In the genomic region with DNA sequence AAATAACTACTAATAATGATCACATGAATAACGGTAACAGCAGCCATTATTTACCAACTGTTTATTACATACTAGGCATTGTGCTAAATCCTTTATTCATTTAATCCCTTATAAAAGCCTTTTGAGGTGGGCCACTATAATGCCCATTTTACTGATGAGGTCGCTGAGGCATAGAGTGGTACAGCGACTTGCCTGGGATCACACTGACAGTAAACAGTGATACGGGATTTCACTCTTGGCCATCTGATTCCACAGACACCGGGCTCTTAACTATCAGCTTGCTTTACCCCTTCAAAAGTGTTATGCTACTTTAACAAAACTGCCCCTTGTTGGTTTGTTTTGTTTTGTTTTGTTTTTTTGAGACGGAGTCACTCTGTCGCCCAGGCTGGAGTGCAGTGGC, we compare ENCODE assay signal across 10 cellular contexts. TPM values are rescaled to one million over a fixed set of nuclear protein-coding genes. Genes with fewer than 3 reads are reported as not detected.
DNase-seq lines count a peak whose midpoint lies in the region; ATAC-seq, FAIRE-seq and TF ChIP-seq lines count a peak whose summit lies in the region.
"Had no signal": no experiment of that assay in that cellular context is flagged by ENCODE, and none has a peak within 500 bp of the region (broad histone marks: within the 10 kb centered on the region; RNA-seq: fewer than 3 reads in every experiment).

No MANE protein-coding gene starts in this region.

- H3K4me2 ChIP-seq in Loucy (ENCODE audit: low read depth, low read length, poor library complexity, severe bottlenecking): peak overlapping the region; percentile 69

- H3K27ac ChIP-seq in CD8-positive, alpha-beta T cell (ENCODE audit: low read depth, low read length): peak overlapping the region; percentile 90
- H3K27ac ChIP-seq in brain microvascular endothelial cell: peak overlapping the region; percentile 96

- in situ Hi-C loops in brain microvascular endothelial cell (cut with HindIII; ENCODE audit: low pct_ligation_motif_present, low sequenced_read_pairs): no loop called here

- peaks cover 11% of the 10 kb centered on the region for H3K36me3 Mint-ChIP-seq in CD8-positive, alpha-beta T cell
- H3K36me3 Mint-ChIP-seq in osteocyte (ENCODE audit: unreplicated experiment): peaks cover 2% of the 10 kb centered on the region

- H3K27me3 Mint-ChIP-seq in CD8-positive, alpha-beta T cell (ENCODE audit: low read depth): no peaks in the 10 kb centered on the region
- no peaks in the 10 kb centered on the region for H3K27me3 Mint-ChIP-seq in osteocyte (ENCODE audit: unreplicated experiment)

- peaks cover 53% of the 10 kb centered on the region for H3K4me1 ChIP-seq in CD8-positive, alpha-beta T cell (ENCODE audit: insufficient read depth, low read length)
- H3K4me1 ChIP-seq in Loucy (ENCODE audit: insufficient read depth, low read length, poor library complexity, severe bottlenecking): peaks cover 31% of the 10 kb centered on the region

- FAIRE-seq in urothelium cell line (lab: Jason Lieb, UNC): no peak
- FAIRE-seq: endometrium had no signal

- H3K27me3 ChIP-seq in CD8-positive, alpha-beta T cell (ENCODE audit: insufficient read depth, low read length): no peaks in the 10 kb centered on the region
- H3K27me3 ChIP-seq in Loucy (ENCODE audit: insufficient read depth, low read length, poor library complexity, severe bottlenecking) (no peaks in the 10 kb centered on the region), brain microvascular endothelial cell (replicated peaks) (no peaks in the 10 kb centered on the region)
- H3K27me3 ChIP-seq: MG63 had no signal

- no peaks in the 10 kb centered on the region for H3K9me3 ChIP-seq in CD8-positive, alpha-beta T cell (ENCODE audit: low read length)
- no peaks in the 10 kb centered on the region for H3K9me3 ChIP-seq in Loucy (ENCODE audit: insufficient read depth, low read depth, low read length)
- H3K9me3 ChIP-seq: MG63 had no signal

- no peaks in the 10 kb centered on the region for H3K9me3 Mint-ChIP-seq in CD8-positive, alpha-beta T cell
- no peaks in the 10 kb centered on the region for H3K9me3 Mint-ChIP-seq in osteocyte (ENCODE audit: unreplicated experiment)

- peak overlapping the region; percentile 48 for H3K9ac ChIP-seq in Loucy (ENCODE audit: low read depth, low read length, poor library complexity, severe bottlenecking)

- H2AFZ ChIP-seq in Loucy (ENCODE audit: low read length): no peak overlapping the region

- TF ChIP-seq CTCF in CD8-positive, alpha-beta T cell (IDR thresholded peaks at IDR 0.05): no peak
- TF ChIP-seq CTCF in Loucy (conservative IDR thresholded peaks at IDR 0.05; ENCODE audit: low read length) (no peak), brain microvascular endothelial cell (IDR thresholded peaks at IDR 0.05; ENCODE audit: low read depth, low read length, missing control alignments) (no peak), osteocyte (IDR thresholded peaks at IDR 0.05) (no peak)

- no peaks in the 10 kb centered on the region for H3K9me2 ChIP-seq in Loucy (replicated peaks; ENCODE audit: low read depth, low read length)

- peak overlapping the region; percentile 96 for H3K27ac Mint-ChIP-seq in CD8-positive, alpha-beta T cell
- peak overlapping the region; percentile 63 for H3K27ac Mint-ChIP-seq in osteocyte (ENCODE audit: unreplicated experiment)

- no peak for ATAC-seq in CD8-positive, alpha-beta T cell
- ATAC-seq in GM21381 (IDR thresholded peaks at IDR 0.05; ENCODE audit: unreplicated experiment): no peak

- H3K4me3 ChIP-seq in CD8-positive, alpha-beta T cell (ENCODE audit: low read depth, low read length): peak overlapping the region; percentile 26
- H3K4me3 ChIP-seq in Loucy (ENCODE audit: low read length, poor library complexity, severe bottlenecking) (peak overlapping the region; percentile 56), brain microvascular endothelial cell (ENCODE audit: low read depth, low read length) (no peak overlapping the region)
- H3K4me3 ChIP-seq: MG63 had no signal

- intact Hi-C loops in CD8-positive, alpha-beta T cell (cut with DNase I, micrococcal nuclease): loop anchor here (5.0 to 10.0 kb wide), 8 partner anchors 585 to 1915 kb away; a partner anchor contains a TSS

- CTCF ChIA-PET in CD8-positive, alpha-beta T cell (lab: Charles Lee): no interaction called here

- POLR2A ChIA-PET in CD8-positive, alpha-beta T cell (lab: Charles Lee): interaction anchor here (1.1 to 1.7 kb wide), 3 partner anchors 70 to 909 kb away, joined by 3 to 8 read pairs (median 6); a partner anchor contains a TSS

- no peaks in the 10 kb centered on the region for H4K20me1 ChIP-seq in Loucy (ENCODE audit: insufficient read depth, low read length, poor library complexity, severe bottlenecking)

- no peak for DNase-seq in CD8-positive, alpha-beta T cell
- DNase-seq in brain microvascular endothelial cell (no peak), osteocyte (ENCODE audit: extremely low spot score, unreplicated experiment) (no peak), urothelium cell line (ENCODE audit: low spot score) (no peak), NCI-H526 treated with DMSO at 0.1 percent for 48 hours (lab: John Stamatoyannopoulos, UW) (no peak)
- DNase-seq: NCI-H446 treated with DMSO at 0.1 percent for 48 hours had no signal

- H3K79me2 ChIP-seq in Loucy (ENCODE audit: insufficient read depth, low read length): peaks cover 21% of the 10 kb centered on the region

- H3K4me1 Mint-ChIP-seq in CD8-positive, alpha-beta T cell (ENCODE audit: low read depth): peaks cover 47% of the 10 kb centered on the region
- peaks cover 26% of the 10 kb centered on the region for H3K4me1 Mint-ChIP-seq in osteocyte (ENCODE audit: unreplicated experiment)

- H3K4me3 Mint-ChIP-seq in CD8-positive, alpha-beta T cell: peak overlapping the region; percentile 67
- no peak overlapping the region for H3K4me3 Mint-ChIP-seq in osteocyte (ENCODE audit: unreplicated experiment)

- H3K36me3 ChIP-seq in CD8-positive, alpha-beta T cell (ENCODE audit: insufficient read depth, low read length): peaks cover 3% of the 10 kb centered on the region
- H3K36me3 ChIP-seq in Loucy (ENCODE audit: insufficient read depth, low read length) (no peaks in the 10 kb centered on the region), brain microvascular endothelial cell (replicated peaks) (peaks cover 10% of the 10 kb centered on the region)

- peaks cover 13% of the 10 kb centered on the region for H3F3A ChIP-seq in Loucy (ENCODE audit: low read depth)

RNA-seq across cellular contexts. Expression of a gene that starts 2.2 kb away (rescaled TPM):
- total RNA-seq in CD8-positive, alpha-beta T cell: 10 to 100 TPM; 19.0 to 22.8 TPM
- 21.3 and 25.2 TPM in 2 replicates for total RNA-seq in osteocyte
